ENCODE assay signal across 21 cellular contexts in the genomic region with DNA sequence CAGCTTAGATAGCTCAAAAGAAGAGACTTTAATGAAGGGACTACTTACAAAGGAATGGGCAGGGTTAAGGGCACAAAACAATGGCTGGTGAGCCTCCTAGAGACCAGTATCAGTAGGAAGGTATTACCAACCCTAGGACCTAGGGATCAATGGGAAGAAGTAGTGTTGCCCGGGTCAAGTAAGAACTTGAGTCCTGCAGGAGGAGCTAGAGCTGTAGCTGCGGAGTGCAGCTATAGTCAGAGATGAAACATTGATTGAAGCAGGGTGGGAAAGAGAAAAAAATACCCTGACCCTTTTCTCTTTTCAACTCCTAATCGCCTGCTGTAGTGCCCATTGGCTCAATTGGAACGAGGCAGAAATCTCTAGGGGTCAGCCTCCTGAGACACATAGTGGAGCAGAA.
DNase-seq lines count a peak whose midpoint lies in the region; FAIRE-seq and TF ChIP-seq lines count a peak whose summit lies in the region.
"Had no signal": no experiment of that assay in that cellular context is flagged by ENCODE, and none has a peak within 500 bp of the region (broad histone marks: within the 10 kb centered on the region; RNA-seq: fewer than 3 reads in every experiment).

No MANE protein-coding gene starts in this region.

- H3T11ph ChIP-seq in H9 (ENCODE audit: low read length): no peak overlapping the region

- peak; percentile 48 to 55 for TF ChIP-seq RAD21 in H1 (IDR thresholded peaks at IDR 0.05 in 1 of 2, conservative IDR thresholded peaks at IDR 0.05 in 1 of 2; ENCODE audit: low read depth in 2 of 2, low read length in 2 of 2)

- H3K9me3 Mint-ChIP-seq in Caco-2 (ENCODE audit: unreplicated experiment) (no peaks in the 10 kb centered on the region), H9 (no peaks in the 10 kb centered on the region)
- H3K9me3 Mint-ChIP-seq in activated CD4-positive, alpha-beta memory T cell treated with anti-CD3 and anti-CD28 coated beads for 36 hours: peaks cover 4% of the 10 kb centered on the region

- no peak for FAIRE-seq in H1 (lab: Jason Lieb, UNC)
- FAIRE-seq: A204.1, GM12878, K562 had no signal

- H2BK20ac ChIP-seq in H9 (ENCODE audit: low read depth, low read length, poor library complexity, severe bottlenecking): no peak overlapping the region
- H2BK20ac ChIP-seq in H1 (ENCODE audit: low read length): no peak overlapping the region

- CTCF ChIA-PET in Caco-2 (lab: Charles Lee) (interaction anchor here (2.4 kb wide), 1 partner anchor 51 kb away, joined by 20 read pairs; no protein-coding TSS in a partner anchor), H1 (lab: Charles Lee; ENCODE audit: partially characterized antibody) (interaction anchor here (0.7 to 2.7 kb wide), 21 partner anchors 8 to 1045 kb away, joined by 3 to 30 read pairs (median 5); no protein-coding TSS in a partner anchor)
- CTCF ChIA-PET in activated CD4-positive, alpha-beta memory T cell treated with anti-CD3 and anti-CD28 coated beads for 36 hours (lab: Charles Lee): no interaction called here

- H3K4me1 ChIP-seq in Caco-2 (peaks cover 8% of the 10 kb centered on the region; the same call in 1 of the 2 replicates), H9 (ENCODE audit: insufficient read depth, low read length) (no peaks in the 10 kb centered on the region), H1 (replicated peaks in 1 of 4; ENCODE audit: control insufficient read depth in 3 of 4, insufficient read depth in 4 of 4, low read length in 3 of 4) (no peaks in the 10 kb centered on the region; a peak in 1 of 7 replicates), mesendoderm (ENCODE audit: control insufficient read depth, low read depth, low read length) (no peaks in the 10 kb centered on the region)
- H3K4me1 ChIP-seq: BLaER1 treated with 17β-estradiol and CSF1 and Interleukin-3, amounts not matched to agents 10 nM and 100 nM had no signal

- H3K79me1 ChIP-seq in H9 (ENCODE audit: insufficient read depth, low read depth, low read length, poor library complexity, severe bottlenecking) (no peaks in the 10 kb centered on the region), H1 (ENCODE audit: low read depth, low read length) (no peaks in the 10 kb centered on the region), mesendoderm (ENCODE audit: low read length) (no peaks in the 10 kb centered on the region)

- no peak for TF ChIP-seq POLR2A in H1 (IDR thresholded peaks at IDR 0.05; ENCODE audit: control extremely low read depth in 1 of 2, low read depth in 2 of 2, low read length in 2 of 2)

- H2AFZ ChIP-seq in H9 (ENCODE audit: low read length) (no peak overlapping the region), H1 (ENCODE audit: low read length) (no peak overlapping the region)

- H3K36me3 ChIP-seq in Caco-2 (ENCODE audit: control insufficient read depth, insufficient read depth, low read length): no peaks in the 10 kb centered on the region
- H3K36me3 ChIP-seq in H1 (ENCODE audit: control insufficient read depth in 2 of 4, insufficient read depth in 4 of 4, low read length in 3 of 4): no peaks in the 10 kb centered on the region
- no peaks in the 10 kb centered on the region for H3K36me3 ChIP-seq in mesendoderm (ENCODE audit: control insufficient read depth, insufficient read depth, low read length)
- H3K36me3 ChIP-seq: BLaER1 treated with 17β-estradiol and CSF1 and Interleukin-3, amounts not matched to agents 10 nM and 100 nM; MG63; SJSA1 had no signal

- H3K9ac ChIP-seq in H9 (ENCODE audit: extremely low read depth, insufficient read length, low read length) (no peak overlapping the region), H1 (replicated peaks in 1 of 4; ENCODE audit: extremely low read depth in 1 of 4, low read depth in 3 of 4, low read length in 3 of 4) (no peak overlapping the region), mesendoderm (ENCODE audit: low read length) (no peak overlapping the region)
- H3K9ac ChIP-seq: BLaER1 treated with 17β-estradiol and CSF1 and Interleukin-3, amounts not matched to agents 10 nM and 100 nM had no signal

- H3K4me1 Mint-ChIP-seq in Caco-2 (ENCODE audit: low read depth, unreplicated experiment): peaks cover 24% of the 10 kb centered on the region
- peaks cover 0 to 6% of the 10 kb centered on the region in 2 experiments; a peak in 1 of 4 replicates for H3K4me1 Mint-ChIP-seq in H9
- no peaks in the 10 kb centered on the region for H3K4me1 Mint-ChIP-seq in activated CD4-positive, alpha-beta memory T cell treated with anti-CD3 and anti-CD28 coated beads for 36 hours (ENCODE audit: low read depth)

- H3K4me3 Mint-ChIP-seq in Caco-2 (ENCODE audit: unreplicated experiment): no peak overlapping the region
- H3K4me3 Mint-ChIP-seq in H9: no peak overlapping the region
- H3K4me3 Mint-ChIP-seq in activated CD4-positive, alpha-beta memory T cell treated with anti-CD3 and anti-CD28 coated beads for 36 hours: no peak overlapping the region
- H3K4me3 Mint-ChIP-seq: CD4-positive, alpha-beta T cell had no signal

- no peaks in the 10 kb centered on the region for H3K9me3 ChIP-seq in Caco-2
- no peaks in the 10 kb centered on the region for H3K9me3 ChIP-seq in H9 (ENCODE audit: control insufficient read depth, low read depth, low read length)
- H3K9me3 ChIP-seq in H1 (ENCODE audit: insufficient read depth in 2 of 2, low read depth in 1 of 2, low read length in 1 of 2): no peaks in the 10 kb centered on the region
- H3K9me3 ChIP-seq: BLaER1 treated with 17β-estradiol and CSF1 and Interleukin-3, amounts not matched to agents 10 nM and 100 nM; MG63; SJSA1 had no signal

- no CpG with 5 or more reads among the region's 4 CpGs for WGBS in H9 (ENCODE audit: extremely low coverage, insufficient read length, low lambda C conversion rate)
- 82% methylated on average over 4 of the region's 4 CpGs; no CpG with 5 or more reads in 1 of the 2 experiments for WGBS in H1 (ENCODE audit: extremely low coverage in 1 of 2, insufficient coverage in 1 of 2, insufficient read length in 1 of 2, insufficient replicate concordance in 2 of 2, low coverage in 1 of 2, low lambda C conversion rate in 2 of 2, missing lambda C conversion rate in 1 of 2), 2 experiments
- WGBS in mesendoderm (ENCODE audit: extremely low coverage, insufficient coverage, low lambda C conversion rate): no CpG with 5 or more reads among the region's 4 CpGs

- no peak overlapping the region for H2BK15ac ChIP-seq in H9 (ENCODE audit: low read depth, low read length)
- H2BK15ac ChIP-seq in H1 (ENCODE audit: low read length): no peak overlapping the region
- H2BK15ac ChIP-seq in mesendoderm (replicated peaks; ENCODE audit: low read depth): no peak overlapping the region

- H3K27ac ChIP-seq in H9 (ENCODE audit: insufficient read length, low read depth, low read length): no peak overlapping the region
- H3K27ac ChIP-seq in H1 (ENCODE audit: low read depth, low read length): no peak overlapping the region
- no peak overlapping the region for H3K27ac ChIP-seq in mesendoderm (ENCODE audit: low read depth, low read length)
- H3K27ac ChIP-seq: BLaER1 treated with 17β-estradiol and CSF1 and Interleukin-3, amounts not matched to agents 10 nM and 100 nM; SJSA1 had no signal

- H3K36me3 Mint-ChIP-seq in Caco-2 (ENCODE audit: insufficient read depth, unreplicated experiment) (no peaks in the 10 kb centered on the region), H9 (ENCODE audit: insufficient read depth in 1 of 3, low read depth in 3 of 3) (no peaks in the 10 kb centered on the region)
- no peaks in the 10 kb centered on the region for H3K36me3 Mint-ChIP-seq in activated CD4-positive, alpha-beta memory T cell treated with anti-CD3 and anti-CD28 coated beads for 36 hours

- H3K18ac ChIP-seq in H9 (ENCODE audit: insufficient read length, low read depth, low read length) (no peak overlapping the region), H1 (ENCODE audit: extremely low read depth, low read length) (no peak overlapping the region), mesendoderm (ENCODE audit: low read length) (no peak overlapping the region)

- no peak overlapping the region for H4K91ac ChIP-seq in H9 (ENCODE audit: insufficient read length, low read depth, low read length)
- H4K91ac ChIP-seq in H1 (replicated peaks; ENCODE audit: insufficient read length, low read length): no peak overlapping the region

- H3K27me3 Mint-ChIP-seq in Caco-2 (ENCODE audit: insufficient read depth, unreplicated experiment) (no peaks in the 10 kb centered on the region), H9 (ENCODE audit: low read depth) (no peaks in the 10 kb centered on the region)
- no peaks in the 10 kb centered on the region for H3K27me3 Mint-ChIP-seq in activated CD4-positive, alpha-beta memory T cell treated with anti-CD3 and anti-CD28 coated beads for 36 hours
- H3K27me3 Mint-ChIP-seq: CD4-positive, alpha-beta T cell had no signal

- H3K27me3 ChIP-seq in Caco-2 (replicated peaks; ENCODE audit: control insufficient read depth, insufficient read depth, low read length) (no peaks in the 10 kb centered on the region), H9 (ENCODE audit: insufficient read depth, low read length) (no peaks in the 10 kb centered on the region; the same call in 1 of the 2 replicates), H1 (replicated peaks in 1 of 4; ENCODE audit: control insufficient read depth in 3 of 4, extremely low read depth in 1 of 4, insufficient read depth in 3 of 4, low read length in 3 of 4) (no peaks in the 10 kb centered on the region), mesendoderm (ENCODE audit: insufficient read depth, low read length, poor library complexity) (no peaks in the 10 kb centered on the region)
- H3K27me3 ChIP-seq: BLaER1 treated with 17β-estradiol and CSF1 and Interleukin-3, amounts not matched to agents 10 nM and 100 nM; MG63; SJSA1 had no signal

- H3K4me2 ChIP-seq in H9 (ENCODE audit: insufficient read depth, insufficient read length, low read length) (no peak overlapping the region), H1 (ENCODE audit: insufficient read depth in 1 of 2, low read depth in 2 of 2, low read length in 2 of 2) (no peak overlapping the region), mesendoderm (ENCODE audit: low read length) (no peak overlapping the region)
- H3K4me2 ChIP-seq: BLaER1 treated with 17β-estradiol and CSF1 and Interleukin-3, amounts not matched to agents 10 nM and 100 nM had no signal

- intact Hi-C loops in Caco-2 (cut with micrococcal nuclease; ENCODE audit: unreplicated experiment): loop anchor here (5.0 kb wide), 1 partner anchor 139 kb away; no protein-coding TSS in a partner anchor
- intact Hi-C loops in activated CD4-positive, alpha-beta memory T cell treated with anti-CD3 and anti-CD28 coated beads for 36 hours (cut with micrococcal nuclease): no loop called here

- no peak overlapping the region for H2AK5ac ChIP-seq in H9 (ENCODE audit: insufficient read length, low read length)
- H2AK5ac ChIP-seq in H1 (ENCODE audit: low read depth, low read length): no peak overlapping the region
- no peak overlapping the region for H2AK5ac ChIP-seq in mesendoderm (ENCODE audit: low read length)

- DNase-seq in Caco-2: no peak
- peak; percentile 39 for DNase-seq in H9
- no peak for DNase-seq in H1 (ENCODE audit: low read depth in 1 of 2, low spot score in 2 of 2)
- DNase-seq in mesendoderm: peak; percentile 84
- DNase-seq in effector CD4-positive, alpha-beta T cell: no peak
- no peak for DNase-seq in Kasumi-1 (lab: John Stamatoyannopoulos, UW)
- DNase-seq in activated CD4-positive, alpha-beta memory T cell treated with anti-CD3 and anti-CD28 coated beads for 36 hours: no peak
- DNase-seq: CD4-positive, alpha-beta T cell; GDM1; MG63; NCI-H1694 treated with DMSO at 0.1 percent for 48 hours; NCI-H2081; NCI-H2227 treated with DMSO at 0.1 percent for 48 hours; NCI-H526 treated with DMSO at 0.1 percent for 48 hours; Right ventricle myocardium superior; RPMI8226 had no signal

- H3K79me2 ChIP-seq in H9 (ENCODE audit: insufficient read depth, low read length) (no peaks in the 10 kb centered on the region), H1 (ENCODE audit: control insufficient read depth in 1 of 2, insufficient read depth in 2 of 2, low read length in 2 of 2) (no peaks in the 10 kb centered on the region), mesendoderm (ENCODE audit: control insufficient read depth, insufficient read depth, low read length) (no peaks in the 10 kb centered on the region)

- H3K23ac ChIP-seq in H9 (ENCODE audit: insufficient read length, low read depth, low read length): no peak overlapping the region
- H3K23ac ChIP-seq in H1 (ENCODE audit: insufficient read length): no peak overlapping the region
- no peak overlapping the region for H3K23ac ChIP-seq in mesendoderm (ENCODE audit: low read length)

- H3K4ac ChIP-seq in H9 (ENCODE audit: low read depth, low read length) (no peak overlapping the region), H1 (replicated peaks; ENCODE audit: insufficient read length, low read depth, low read length) (no peak overlapping the region), mesendoderm (ENCODE audit: low read depth, low read length) (no peak overlapping the region)

- H2BK120ac ChIP-seq in H9 (ENCODE audit: low read depth, low read length, poor library complexity, severe bottlenecking): no peak overlapping the region
- H2BK120ac ChIP-seq in H1 (replicated peaks; ENCODE audit: low read depth, low read length): no peak overlapping the region
- no peak overlapping the region for H2BK120ac ChIP-seq in mesendoderm (ENCODE audit: low read depth, low read length)

- H4K8ac ChIP-seq in H9 (replicated peaks; ENCODE audit: insufficient read length, low read depth, low read length): no peak overlapping the region
- no peak overlapping the region for H4K8ac ChIP-seq in H1 (ENCODE audit: extremely low read depth, insufficient read depth, low read length)
- H4K8ac ChIP-seq in mesendoderm (ENCODE audit: low read depth, low read length): no peak overlapping the region

- no peak overlapping the region for H2BK12ac ChIP-seq in H9 (ENCODE audit: insufficient read length, low read depth, low read length)
- no peak overlapping the region for H2BK12ac ChIP-seq in H1 (ENCODE audit: low read depth, low read length)

- no peak overlapping the region for H3K14ac ChIP-seq in H9 (ENCODE audit: insufficient read depth, low read length)
- H3K14ac ChIP-seq in H1 (ENCODE audit: insufficient read length): no peak overlapping the region

- BruUV-seq in Caco-2 (replicated peaks; lab: Mats Ljungman, UMichigan): no TSS peak

- H3K4me3 ChIP-seq in Caco-2 (ENCODE audit: low read depth, low read length) (no peak overlapping the region), H1 (ENCODE audit: extremely low read depth in 1 of 4, insufficient read depth in 2 of 4, low read depth in 3 of 4, low read length in 4 of 4) (no peak overlapping the region), mesendoderm (ENCODE audit: low read length) (no peak overlapping the region)
- H3K4me3 ChIP-seq: BLaER1 treated with 17β-estradiol and CSF1 and Interleukin-3, amounts not matched to agents 10 nM and 100 nM; GM12878; K562; MG63; SJSA1 had no signal

- H4K5ac ChIP-seq in H9 (ENCODE audit: insufficient read length, low read depth, low read length): no peak overlapping the region
- no peak overlapping the region for H4K5ac ChIP-seq in H1 (ENCODE audit: insufficient read length, low read depth, low read length)
- H4K5ac ChIP-seq in mesendoderm (ENCODE audit: low read length): no peak overlapping the region

- H2BK5ac ChIP-seq in H9 (ENCODE audit: insufficient read length, low read length): no peak overlapping the region
- H2BK5ac ChIP-seq in H1 (ENCODE audit: low read depth, low read length): no peak overlapping the region
- no peak overlapping the region for H2BK5ac ChIP-seq in mesendoderm (ENCODE audit: low read length)

- H4K20me1 ChIP-seq in H9 (ENCODE audit: control insufficient read depth, insufficient read depth, insufficient read length) (no peaks in the 10 kb centered on the region), H1 (replicated peaks in 1 of 2; ENCODE audit: control insufficient read depth in 1 of 2, insufficient read depth in 2 of 2, low read length in 2 of 2) (no peaks in the 10 kb centered on the region)
- H4K20me1 ChIP-seq: BLaER1 treated with 17β-estradiol and CSF1 and Interleukin-3, amounts not matched to agents 10 nM and 100 nM had no signal

- no peak for TF ChIP-seq EP300 in H1 (IDR thresholded peaks at IDR 0.05; ENCODE audit: borderline replicate concordance in 1 of 2, low read depth in 2 of 2, low read length in 2 of 2)

- POLR2A ChIA-PET in Caco-2 (lab: Charles Lee): no interaction called here
- POLR2A ChIA-PET in H1 (lab: Charles Lee; ENCODE audit: partially characterized antibody): interaction anchor here (0.6 kb wide), 2 partner anchors 707 to 869 kb away, joined by 3 read pairs; no protein-coding TSS in a partner anchor
- POLR2A ChIA-PET in activated CD4-positive, alpha-beta memory T cell treated with anti-CD3 and anti-CD28 coated beads for 36 hours (lab: Charles Lee): no interaction called here

- TF ChIP-seq CTCF in Caco-2 (IDR thresholded peaks at IDR 0.05; ENCODE audit: insufficient read depth in 1 of 2, low read depth in 1 of 2, low read length in 1 of 2, severe bottlenecking in 1 of 2, unreplicated experiment in 1 of 2): no peak
- TF ChIP-seq CTCF in H9 (conservative IDR thresholded peaks at IDR 0.05): no peak
- peak in 1 of 3 experiments; percentile 28; a peak in 2 of 4 replicates for TF ChIP-seq CTCF in H1 (IDR thresholded peaks at IDR 0.05; ENCODE audit: control extremely low read depth in 1 of 3, insufficient read depth in 1 of 3, low read depth in 1 of 3, low read length in 3 of 3)

- no peaks in the 10 kb centered on the region for H3K23me2 ChIP-seq in H9 (ENCODE audit: insufficient read length, low read depth, low read length, poor library complexity, severe bottlenecking)
- H3K23me2 ChIP-seq in H1 (ENCODE audit: low read depth, low read length): no peaks in the 10 kb centered on the region

- H3K27ac Mint-ChIP-seq in Caco-2 (ENCODE audit: unreplicated experiment): peak overlapping the region; percentile 22
- H3K27ac Mint-ChIP-seq in H9: no peak overlapping the region
- no peak overlapping the region for H3K27ac Mint-ChIP-seq in activated CD4-positive, alpha-beta memory T cell treated with anti-CD3 and anti-CD28 coated beads for 36 hours
- H3K27ac Mint-ChIP-seq: CD4-positive, alpha-beta T cell had no signal

- no peak overlapping the region for H3K56ac ChIP-seq in H9 (ENCODE audit: insufficient read length, low read depth, low read length)
- H3K56ac ChIP-seq in H1 (replicated peaks; ENCODE audit: insufficient read length, low read depth, low read length): no peak overlapping the region
- no peak overlapping the region for H3K56ac ChIP-seq in mesendoderm (ENCODE audit: low read length)

Comparison
In these comparisons a context has a peak if more than half of its experiments do, and no peak if none do; other contexts are left out.
1. DNase-seq: peak in H9 (single experiment) and mesendoderm (single experiment); none in Caco-2 (0 of 2), H1 (0 of 2), effector CD4-positive, alpha-beta T cell (single experiment), Kasumi-1 (0 of 2) and activated CD4-positive, alpha-beta memory T cell treated with anti-CD3 and anti-CD28 coated beads for 36 hours (single experiment).